Comparison of ENCODE assay signal across 7 cellular contexts in the genomic region with DNA sequence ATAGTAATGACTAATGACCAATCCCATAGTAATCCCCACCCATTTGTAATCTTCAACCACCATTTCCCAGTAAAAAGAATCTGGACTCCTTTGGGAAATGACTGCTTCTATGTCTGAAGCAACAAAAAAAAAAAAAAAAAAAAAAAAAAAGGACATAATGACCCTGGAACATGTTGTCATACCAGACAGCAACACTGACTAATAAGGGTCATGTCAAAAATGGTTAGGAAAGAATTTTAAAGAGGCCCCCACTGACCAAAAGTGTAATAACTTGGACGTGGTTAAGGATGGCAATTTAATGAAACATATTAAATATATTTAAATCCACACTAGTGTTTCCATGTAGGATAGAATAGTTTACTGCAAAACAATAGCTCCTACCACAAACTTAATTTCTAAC.
"Had no signal": no experiment of that assay in that cellular context is flagged by ENCODE, and none has a peak within 500 bp of the region (broad histone marks: within the 10 kb centered on the region; RNA-seq: fewer than 3 reads in every experiment).

No MANE protein-coding gene starts in this region.

- FAIRE-seq: GM12878, GM12891, GM12892, GM18507, GM19239 had no signal

- DNase-seq: GDM1, GF-D8 had no signal

- H3K4me3 ChIP-seq: GM12878 had no signal
